Comparison of ENCODE assay signal across 8 cellular contexts in the genomic region with DNA sequence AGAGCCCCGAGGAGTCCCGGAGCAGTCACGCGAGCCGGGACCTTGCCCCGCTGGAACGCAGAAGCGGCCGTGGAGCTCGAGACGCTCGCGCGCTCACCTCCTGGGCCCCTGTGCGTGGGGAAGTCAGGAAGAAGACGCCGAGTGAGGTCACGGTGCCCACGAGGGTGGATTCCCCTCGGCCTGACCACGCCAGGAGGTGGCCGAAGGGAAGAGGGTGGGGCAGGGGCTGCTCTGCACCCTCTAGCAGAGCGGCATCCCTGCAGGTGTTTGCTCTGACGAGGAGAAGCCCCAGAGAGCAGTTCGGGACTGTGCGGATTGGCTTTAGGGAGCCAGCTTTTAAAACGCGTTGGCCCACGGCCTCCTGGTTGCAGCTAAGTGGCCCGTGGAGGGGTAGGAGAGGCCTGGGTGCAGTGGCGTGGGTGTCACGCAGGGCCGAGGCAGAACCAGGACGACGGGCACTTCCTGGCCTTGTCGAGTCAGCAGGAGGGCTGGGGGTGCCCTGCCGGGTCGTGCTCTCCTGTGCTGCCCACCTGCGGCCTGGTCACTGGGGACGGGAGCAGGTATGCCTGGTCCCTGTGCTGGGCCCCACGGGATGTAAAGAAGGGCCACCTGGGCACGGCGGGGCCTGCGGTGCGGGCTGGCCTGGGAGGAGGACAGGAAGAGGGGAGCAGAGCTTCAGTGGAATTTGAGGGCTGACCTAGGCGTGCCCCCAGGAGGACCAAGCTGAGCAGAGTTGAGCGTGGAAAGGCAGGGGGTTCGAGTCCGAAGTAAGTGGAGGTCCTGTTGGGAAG. TPM values are rescaled to one million over a fixed set of nuclear protein-coding genes. Genes with fewer than 3 reads are reported as not detected.
A peak's percentile ranks its signal among the peaks of the same experiment; 100 is the strongest.
DNase-seq lines count a peak whose midpoint lies in the region; ATAC-seq and TF ChIP-seq lines count a peak whose summit lies in the region.

No MANE protein-coding gene starts in this region.

- H3K36me3 Mint-ChIP-seq in CD8-positive, alpha-beta T cell = peaks cover 6% of the 10 kb centered on the region
- H3K36me3 Mint-ChIP-seq in activated CD8-positive, alpha-beta T cell treated with anti-CD3 and anti-CD28 coated beads for 36 hours (ENCODE audit: low read depth) = peaks cover 16% of the 10 kb centered on the region

- H3K4me3 ChIP-seq in CD8-positive, alpha-beta T cell (ENCODE audit: low read depth, low read length) = peak overlapping the region; percentile 83
- H3K4me3 ChIP-seq in heart right ventricle = peak overlapping the region; percentile 63 to 100 (median 98)
- H3K4me3 ChIP-seq in skeletal muscle cell (ENCODE audit: low read depth, low read length) = peak overlapping the region; percentile 89

- peak overlapping the region; percentile 10 for H3K27ac Mint-ChIP-seq in CD8-positive, alpha-beta T cell
- peak overlapping the region; percentile 78 for H3K27ac Mint-ChIP-seq in activated CD8-positive, alpha-beta T cell treated with anti-CD3 and anti-CD28 coated beads for 36 hours

- DNase-seq in CD8-positive, alpha-beta T cell = peak in 1 of 7 experiments; percentile 21
- DNase-seq in activated CD8-positive, alpha-beta T cell treated with anti-CD3 and anti-CD28 coated beads for 36 hours = no peak
- DNase-seq in heart right ventricle (no peak), skeletal muscle cell (ENCODE audit: low read depth) (no peak), SW480 (ENCODE audit: low spot score) (no peak)
- DNase-seq in stimulated activated CD4-positive, alpha-beta T cell treated with anti-CD3 and anti-CD28 coated beads, Interleukin-4, amount 100 ng/mL, for 24 hours = no peak

- no peaks in the 10 kb centered on the region for H3K9me3 ChIP-seq in CD8-positive, alpha-beta T cell (ENCODE audit: low read length)
- H3K9me3 ChIP-seq in heart right ventricle = no peaks in the 10 kb centered on the region

- no peaks in the 10 kb centered on the region for H3K27me3 Mint-ChIP-seq in CD8-positive, alpha-beta T cell (ENCODE audit: low read depth)
- no peaks in the 10 kb centered on the region for H3K27me3 Mint-ChIP-seq in activated CD8-positive, alpha-beta T cell treated with anti-CD3 and anti-CD28 coated beads for 36 hours

- CTCF ChIA-PET in CD8-positive, alpha-beta T cell (lab: Charles Lee) = no interaction called here
- CTCF ChIA-PET in activated CD8-positive, alpha-beta T cell treated with anti-CD3 and anti-CD28 coated beads for 36 hours (lab: Charles Lee) = interaction anchor here (0.7 to 2.5 kb wide), 2 partner anchors 8 to 70 kb away, joined by 3 to 10 read pairs; no protein-coding TSS in a partner anchor

- H3K36me3 ChIP-seq in CD8-positive, alpha-beta T cell (ENCODE audit: insufficient read depth, low read length) = no peaks in the 10 kb centered on the region
- peaks cover 0 to 16% (median 0%) of the 10 kb centered on the region in 9 donors for H3K36me3 ChIP-seq in heart right ventricle

- TF ChIP-seq CTCF in CD8-positive, alpha-beta T cell (IDR thresholded peaks at IDR 0.05) = no peak
- TF ChIP-seq CTCF in activated CD8-positive, alpha-beta T cell treated with anti-CD3 and anti-CD28 coated beads for 36 hours (IDR thresholded peaks at IDR 0.05) = no peak
- no peak for TF ChIP-seq CTCF in heart right ventricle (IDR thresholded peaks at IDR 0.05)

- ATAC-seq in CD8-positive, alpha-beta T cell = no peak
- ATAC-seq in HG02642 (IDR thresholded peaks at IDR 0.05; ENCODE audit: poor library complexity, unreplicated experiment) = peak; percentile 6
- peak; percentile 5 for ATAC-seq in activated CD8-positive, alpha-beta T cell treated with anti-CD3 and anti-CD28 coated beads for 36 hours
- ATAC-seq in heart right ventricle = peak; percentile 0 to 29 (median 9)
- ATAC-seq in HG03095 (IDR thresholded peaks at IDR 0.05; ENCODE audit: unreplicated experiment) = no peak

- H3K4me3 Mint-ChIP-seq in CD8-positive, alpha-beta T cell = peak overlapping the region; percentile 82
- H3K4me3 Mint-ChIP-seq in activated CD8-positive, alpha-beta T cell treated with anti-CD3 and anti-CD28 coated beads for 36 hours = peak overlapping the region; percentile 85

- no peaks in the 10 kb centered on the region for H3K9me3 Mint-ChIP-seq in CD8-positive, alpha-beta T cell
- peaks cover 2% of the 10 kb centered on the region for H3K9me3 Mint-ChIP-seq in activated CD8-positive, alpha-beta T cell treated with anti-CD3 and anti-CD28 coated beads for 36 hours

- peaks cover 16% of the 10 kb centered on the region for H3K4me1 ChIP-seq in CD8-positive, alpha-beta T cell (ENCODE audit: insufficient read depth, low read length)
- peaks cover 9 to 48% (median 28%) of the 10 kb centered on the region in 9 donors for H3K4me1 ChIP-seq in heart right ventricle

- POLR2A ChIA-PET in CD8-positive, alpha-beta T cell (lab: Charles Lee) = interaction anchor here (0.9 to 2.1 kb wide), 2 partner anchors 9 to 11 kb away, joined by 3 to 10 read pairs; no protein-coding TSS in a partner anchor
- POLR2A ChIA-PET in activated CD8-positive, alpha-beta T cell treated with anti-CD3 and anti-CD28 coated beads for 36 hours (lab: Charles Lee) = interaction anchor here (0.7 to 4.3 kb wide), 4 partner anchors 9 to 60 kb away, joined by 3 to 35 read pairs (median 4); a partner anchor contains a TSS

- peak overlapping the region; percentile 74 for H3K27ac ChIP-seq in CD8-positive, alpha-beta T cell (ENCODE audit: low read depth, low read length)
- H3K27ac ChIP-seq in heart right ventricle = peak overlapping the region; percentile 43 to 97 (median 84)

- H3K27me3 ChIP-seq in CD8-positive, alpha-beta T cell (ENCODE audit: insufficient read depth, low read length) = no peaks in the 10 kb centered on the region
- H3K27me3 ChIP-seq in heart right ventricle = no peaks in the 10 kb centered on the region

- H3K4me1 Mint-ChIP-seq in CD8-positive, alpha-beta T cell (ENCODE audit: low read depth) = peaks cover 29% of the 10 kb centered on the region
- peaks cover 35% of the 10 kb centered on the region for H3K4me1 Mint-ChIP-seq in activated CD8-positive, alpha-beta T cell treated with anti-CD3 and anti-CD28 coated beads for 36 hours (ENCODE audit: low read depth)

- intact Hi-C loops in CD8-positive, alpha-beta T cell (cut with DNase I, micrococcal nuclease) = loop anchor here (1.0 to 10.0 kb wide), 5 partner anchors 8 to 745 kb away; a partner anchor contains a TSS
- intact Hi-C loops in activated CD8-positive, alpha-beta T cell treated with anti-CD3 and anti-CD28 coated beads for 36 hours (cut with micrococcal nuclease) = no loop called here
- intact Hi-C loops in heart right ventricle (cut with DNase I) = loop anchor here in 6 of 10 donors (10.0 kb wide), 4 partner anchors 45 to 145 kb away; a partner anchor contains a TSS

- WGBS in heart right ventricle, 2 donors = 14 to 15% methylated on average over 49 of the region's 49 CpGs

RNA-seq across cellular contexts. Expression of a gene that starts 1.0 kb away (rescaled TPM):
- 10 to 100 TPM; 60.3 to 71.1 TPM for total RNA-seq in CD8-positive, alpha-beta T cell
- total RNA-seq in activated CD8-positive, alpha-beta T cell treated with anti-CD3 and anti-CD28 coated beads for 36 hours = 100 to 1,000 TPM; 118 to 122 TPM
- total RNA-seq in heart right ventricle = 100 to 1,000 TPM in 1 of 10 donors, 10 to 100 TPM in 9; 64.9 to 101 (median 73.0) TPM
- polyA plus RNA-seq in heart right ventricle = 100 to 1,000 TPM in 1 of 2 donors, 10 to 100 TPM in 1; 47.8 to 102 TPM

RNA-seq across cellular contexts. Expression of a gene that starts 56.2 kb away (rescaled TPM):
- 1 to 10 TPM; 7.4 to 7.7 TPM for total RNA-seq in CD8-positive, alpha-beta T cell
- 10 to 100 TPM; 18.6 to 20.7 TPM for total RNA-seq in activated CD8-positive, alpha-beta T cell treated with anti-CD3 and anti-CD28 coated beads for 36 hours
- total RNA-seq in heart right ventricle = 10 to 100 TPM; 33.0 to 50.2 (median 39.2) TPM
- polyA plus RNA-seq in heart right ventricle = 10 to 100 TPM; 44.4 to 61.2 TPM

Comparison
In these comparisons a context has a peak if more than half of its experiments do, and no peak if none do; other contexts are left out.
1. ATAC-seq: peak in HG02642 (single experiment), activated CD8-positive, alpha-beta T cell treated with anti-CD3 and anti-CD28 coated beads for 36 hours (single experiment) and heart right ventricle (8 of 8); none in CD8-positive, alpha-beta T cell (single experiment) and HG03095 (single experiment).
2. Peak in every context shown above with its lines, with median percentiles within 50 percentile points of each other: H3K4me3 ChIP-seq.